ENCODE assay signal across 26 cellular contexts in genomic region chr11:17608830-17609229, GRCh38.
"Had no signal": no experiment of that assay in that cellular context is flagged by ENCODE, and none has a peak within 500 bp of the region (broad histone marks: within the 10 kb centered on the region; RNA-seq: fewer than 3 reads in every experiment).

No MANE protein-coding gene starts in this region.

- H3K27me3 Mint-ChIP-seq: dendritic cell treated with granulocyte-macrophage colony-stimulating factor and Interleukin-4, amounts not matched to agents 40 ng/mL and 50 ng/mL, for 4 days had no signal

- DNase-seq: effector memory CD4-positive, alpha-beta T cell; esophagus squamous epithelium; foreskin melanocyte; hypothalamus; immature natural killer cell; left ventricle myocardium superior; lower lobe of right lung; naive B cell; retina; stimulated activated CD4-positive, alpha-beta T cell treated with anti-CD3 and anti-CD28 coated beads, Interleukin-12 subunit alpha, Interleukin-12 subunit beta, amount 100 ng/mL, for 4 hours; stimulated activated CD4-positive, alpha-beta T cell treated with anti-CD3 and anti-CD28 coated beads, Interleukin-1b, Interleukin-23, amount 100 ng/mL, for 48 hours; stimulated activated CD4-positive, alpha-beta T cell treated with anti-CD3 and anti-CD28 coated beads, Interleukin-4, amount 100 ng/mL, for 1 hour; stimulated activated naive CD4-positive, alpha-beta T cell treated with Interleukin-2 at 50 U/mL for 16 hours; testis had no signal

- H3K27me3 ChIP-seq: colonic mucosa, neutrophil, pancreas, testis had no signal

- H3K4me3 ChIP-seq: colonic mucosa, esophagus squamous epithelium, lower lobe of right lung, pancreas, smooth muscle cell, testis, tibial artery had no signal

- H3K4me1 ChIP-seq: colonic mucosa, esophagus squamous epithelium, lower lobe of right lung, pancreas, testis, tibial artery had no signal

- H3K36me3 ChIP-seq: colonic mucosa, esophagus squamous epithelium, lower lobe of right lung, neutrophil, pancreas, tibial artery had no signal

- H3K4me3 Mint-ChIP-seq: dendritic cell treated with granulocyte-macrophage colony-stimulating factor and Interleukin-4, amounts not matched to agents 40 ng/mL and 50 ng/mL, for 4 days; immature natural killer cell; memory B cell; naive B cell; natural killer cell treated with Interleukin-12 subunit alpha and Interleukin-12 subunit beta and Interleukin-15 and Interleukin-18, amount 100 ng/mL, for 72 hours; neural crest cell; stimulated activated effector memory CD8-positive, alpha-beta T cell treated with anti-CD3 and anti-CD28 coated beads, Interleukin-12 subunit alpha, Interleukin-12 subunit beta, amount 100 ng/mL, for 72 hours; type B pancreatic cell had no signal

- H3K9me3 Mint-ChIP-seq: dendritic cell treated with granulocyte-macrophage colony-stimulating factor and Interleukin-4, amounts not matched to agents 40 ng/mL and 50 ng/mL, for 4 days; immature natural killer cell; memory B cell; natural killer cell treated with Interleukin-12 subunit alpha and Interleukin-12 subunit beta and Interleukin-15 and Interleukin-18, amount 100 ng/mL, for 72 hours; neural crest cell; stimulated activated effector memory CD8-positive, alpha-beta T cell treated with anti-CD3 and anti-CD28 coated beads, Interleukin-12 subunit alpha, Interleukin-12 subunit beta, amount 100 ng/mL, for 72 hours; type B pancreatic cell had no signal

- H3K9me3 ChIP-seq: colonic mucosa, esophagus squamous epithelium, lower lobe of right lung, neutrophil, pancreas, testis, tibial artery had no signal

- H3K36me3 Mint-ChIP-seq: immature natural killer cell; memory B cell; naive B cell; natural killer cell treated with Interleukin-12 subunit alpha and Interleukin-12 subunit beta and Interleukin-15 and Interleukin-18, amount 100 ng/mL, for 72 hours; stimulated activated effector memory CD8-positive, alpha-beta T cell treated with anti-CD3 and anti-CD28 coated beads, Interleukin-12 subunit alpha, Interleukin-12 subunit beta, amount 100 ng/mL, for 72 hours; type B pancreatic cell had no signal

- H3K27ac Mint-ChIP-seq: dendritic cell treated with granulocyte-macrophage colony-stimulating factor and Interleukin-4, amounts not matched to agents 40 ng/mL and 50 ng/mL, for 4 days; immature natural killer cell; memory B cell; natural killer cell treated with Interleukin-12 subunit alpha and Interleukin-12 subunit beta and Interleukin-15 and Interleukin-18, amount 100 ng/mL, for 72 hours; stimulated activated effector memory CD8-positive, alpha-beta T cell treated with anti-CD3 and anti-CD28 coated beads, Interleukin-12 subunit alpha, Interleukin-12 subunit beta, amount 100 ng/mL, for 72 hours; type B pancreatic cell had no signal

- H3K27ac ChIP-seq: colonic mucosa, esophagus squamous epithelium, lower lobe of right lung, neutrophil, pancreas, testis, tibial artery had no signal

- H3K4me2 ChIP-seq: smooth muscle cell had no signal

- ATAC-seq: left ventricle myocardium superior; lower lobe of right lung; natural killer cell treated with Interleukin-12 subunit alpha and Interleukin-12 subunit beta and Interleukin-15 and Interleukin-18, amount 100 ng/mL, for 72 hours; pancreas; sciatic nerve; stimulated activated effector memory CD8-positive, alpha-beta T cell treated with anti-CD3 and anti-CD28 coated beads, Interleukin-12 subunit alpha, Interleukin-12 subunit beta, amount 100 ng/mL, for 72 hours had no signal

- H3K4me1 Mint-ChIP-seq: immature natural killer cell; memory B cell; neural crest cell; stimulated activated effector memory CD8-positive, alpha-beta T cell treated with anti-CD3 and anti-CD28 coated beads, Interleukin-12 subunit alpha, Interleukin-12 subunit beta, amount 100 ng/mL, for 72 hours had no signal
